Comparison of ENCODE assay signal across 8 cellular contexts in genomic region chr16:30368792-30369090, GRCh38. TPM values are rescaled to one million over a fixed set of nuclear protein-coding genes. Genes with fewer than 3 reads are reported as not detected.
DNase-seq lines count a peak whose midpoint lies in the region; ATAC-seq and TF ChIP-seq lines count a peak whose summit lies in the region.

No MANE protein-coding gene starts in this region.

- peak overlapping the region; percentile 95 for H3K4me3 Mint-ChIP-seq in activated naive CD4-positive, alpha-beta T cell treated with anti-CD3 and anti-CD28 coated beads, Interleukin-2, amount 50 U/mL, for 24 hours
- H3K4me3 Mint-ChIP-seq in brain, result peak overlapping the region; percentile 86 to 94 (median 88)

- H2BK15ac ChIP-seq in mesenchymal stem cell (ENCODE audit: low read depth, poor library complexity, severe bottlenecking), result no peak overlapping the region

- H2BK120ac ChIP-seq in mesenchymal stem cell (ENCODE audit: low read depth, low read length), result no peak overlapping the region

- H3K27ac ChIP-seq in mesenchymal stem cell (ENCODE audit: low read length, poor library complexity, severe bottlenecking) (peak overlapping the region; percentile 79), urinary bladder (ENCODE audit: low read depth) (no peak overlapping the region)

- peak overlapping the region in 1 of 2 experiments; percentile 45 for H3K4ac ChIP-seq in mesenchymal stem cell (ENCODE audit: low read depth in 1 of 2, low read length in 2 of 2)

- H3K18ac ChIP-seq in mesenchymal stem cell (ENCODE audit: low read depth in 1 of 2, low read length in 2 of 2), result peak overlapping the region; percentile 12 to 53

- no peaks in the 10 kb centered on the region for H3K27me3 Mint-ChIP-seq in activated naive CD4-positive, alpha-beta T cell treated with anti-CD3 and anti-CD28 coated beads, Interleukin-2, amount 50 U/mL, for 24 hours
- peaks cover 9% of the 10 kb centered on the region for H3K27me3 Mint-ChIP-seq in brain

- peaks cover 3% of the 10 kb centered on the region for H3K36me3 Mint-ChIP-seq in activated naive CD4-positive, alpha-beta T cell treated with anti-CD3 and anti-CD28 coated beads, Interleukin-2, amount 50 U/mL, for 24 hours
- H3K36me3 Mint-ChIP-seq in brain, result peaks cover 35% of the 10 kb centered on the region

- H2BK5ac ChIP-seq in mesenchymal stem cell (ENCODE audit: low read depth, low read length, poor library complexity, severe bottlenecking), result peak overlapping the region; percentile 21

- no peak for TF ChIP-seq CTCF in brain (conservative IDR thresholded peaks at IDR 0.05)
- no peak for TF ChIP-seq CTCF in omental fat pad (IDR thresholded peaks at IDR 0.05)
- no peak for TF ChIP-seq CTCF in GM13977 (IDR thresholded peaks at IDR 0.05; ENCODE audit: extremely low read depth, insufficient read depth, missing control alignments)

- peak overlapping the region; percentile 89 for H3K9ac ChIP-seq in mesenchymal stem cell (ENCODE audit: low read length)

- H3K79me1 ChIP-seq in mesenchymal stem cell (replicated peaks; ENCODE audit: low read length, poor library complexity, severe bottlenecking), result peaks cover 2% of the 10 kb centered on the region

- no peak overlapping the region for H4K91ac ChIP-seq in mesenchymal stem cell (ENCODE audit: low read length)

- peaks cover 25% of the 10 kb centered on the region for H3K4me1 ChIP-seq in mesenchymal stem cell (ENCODE audit: control insufficient read depth, insufficient read depth, low read depth, low read length)
- no peaks in the 10 kb centered on the region for H3K4me1 ChIP-seq in urinary bladder (ENCODE audit: insufficient read depth)

- peaks cover 49% of the 10 kb centered on the region for H3K4me1 Mint-ChIP-seq in activated naive CD4-positive, alpha-beta T cell treated with anti-CD3 and anti-CD28 coated beads, Interleukin-2, amount 50 U/mL, for 24 hours
- H3K4me1 Mint-ChIP-seq in brain, result peaks cover 73% of the 10 kb centered on the region

- peak overlapping the region in 1 of 2 experiments; percentile 79 for H3K23ac ChIP-seq in mesenchymal stem cell (ENCODE audit: low read length in 2 of 2)

- ATAC-seq in omental fat pad (ENCODE audit: low FRiP score) (no peak), GM21447 (IDR thresholded peaks at IDR 0.05; ENCODE audit: unreplicated experiment) (no peak)

- peak overlapping the region; percentile 81 for H3K27ac Mint-ChIP-seq in activated naive CD4-positive, alpha-beta T cell treated with anti-CD3 and anti-CD28 coated beads, Interleukin-2, amount 50 U/mL, for 24 hours
- H3K27ac Mint-ChIP-seq in brain, result peak overlapping the region; percentile 66 to 96 (median 86)

- in situ Hi-C loops in GM13977 (cut with MboI; ENCODE audit: low pct_unique_long_range_greater_than_20kb, low sequenced_read_pairs, unreplicated experiment), result no loop called here

- peak overlapping the region in 1 of 2 experiments; percentile 78 for H3K14ac ChIP-seq in mesenchymal stem cell (ENCODE audit: low read length in 2 of 2)

- no peaks in the 10 kb centered on the region for H3K9me3 Mint-ChIP-seq in activated naive CD4-positive, alpha-beta T cell treated with anti-CD3 and anti-CD28 coated beads, Interleukin-2, amount 50 U/mL, for 24 hours
- peaks cover 0 to 5% (median 0%) of the 10 kb centered on the region in 5 experiments for H3K9me3 Mint-ChIP-seq in brain

- 47% methylated on average over 4 of the region's 4 CpGs for WGBS in mesenchymal stem cell
- WGBS in urinary bladder, result 6% methylated on average over 4 of the region's 4 CpGs

- peak overlapping the region; percentile 93 for H3K4me2 ChIP-seq in mesenchymal stem cell (ENCODE audit: low read length, poor library complexity, severe bottlenecking)

- H2AFZ ChIP-seq in mesenchymal stem cell (ENCODE audit: low read depth, low read length), result no peak overlapping the region

- H3K36me3 ChIP-seq in mesenchymal stem cell (ENCODE audit: control insufficient read depth in 1 of 2, insufficient read depth in 2 of 2, low read depth in 1 of 2, low read length in 2 of 2) (peaks cover 18 to 27% of the 10 kb centered on the region in 2 experiments), urinary bladder (ENCODE audit: insufficient read depth) (no peaks in the 10 kb centered on the region)

- H3K4me3 ChIP-seq in mesenchymal stem cell (ENCODE audit: insufficient read depth in 1 of 2, low read depth in 1 of 2, low read length in 2 of 2) (peak overlapping the region; percentile 71 to 98), urinary bladder (ENCODE audit: low read depth, low read length) (peak overlapping the region; percentile 94)

- H3K27me3 ChIP-seq in mesenchymal stem cell (ENCODE audit: control insufficient read depth in 1 of 2, insufficient read depth in 1 of 2, low read length in 2 of 2), result no peaks in the 10 kb centered on the region

- no peak overlapping the region for H4K8ac ChIP-seq in mesenchymal stem cell (ENCODE audit: low read length)

- H3K9me3 ChIP-seq in mesenchymal stem cell (ENCODE audit: control insufficient read depth, low read length), result no peaks in the 10 kb centered on the region

- H2AK5ac ChIP-seq in mesenchymal stem cell (ENCODE audit: low read length, severe bottlenecking), result peak overlapping the region; percentile 45

- peak overlapping the region in 1 of 2 experiments; percentile 19 for H2BK12ac ChIP-seq in mesenchymal stem cell (ENCODE audit: low read length in 2 of 2)

- DNase-seq in activated naive CD4-positive, alpha-beta T cell treated with Interleukin-2 at 50 U/mL for 16 hours, result no peak
- DNase-seq in mesenchymal stem cell (no peak), omental fat pad (ENCODE audit: low spot score) (no peak), GM13977 (ENCODE audit: low spot score) (no peak)

RNA-seq across cellular contexts. Expression of gene TBC1D10B, which starts 1.6 kb away (rescaled TPM):
- polyA plus RNA-seq in brain (ENCODE audit: insufficient read depth, low read depth, low replicate concordance) (93.7 TPM), urinary bladder (29.5 TPM)
- polyA plus RNA-seq in mesenchymal stem cell (2013, experiment 1 of 2), result 23.4 TPM
- polyA plus RNA-seq in mesenchymal stem cell (2013, experiment 2 of 2), result 21.8 TPM
- total RNA-seq in urinary bladder (18.9 TPM), omental fat pad (10 to 100 TPM; 19.0 to 28.6 (median 26.7) TPM)

RNA-seq across cellular contexts. Expression of gene MYL11, which starts 5.9 kb away (rescaled TPM):
- not detected for polyA plus RNA-seq in brain (ENCODE audit: insufficient read depth, low read depth, low replicate concordance)
- polyA plus RNA-seq in mesenchymal stem cell (2013, experiment 1 of 2), result 1.7 TPM
- polyA plus RNA-seq in mesenchymal stem cell (2013, experiment 2 of 2), result 3.1 TPM
- total RNA-seq in urinary bladder, result 165 TPM
- polyA plus RNA-seq in urinary bladder, result 1.4 TPM
- total RNA-seq in omental fat pad, result not detected

RNA-seq across cellular contexts. Expression of gene SEPTIN1, which starts 13.6 kb away (rescaled TPM):
- polyA plus RNA-seq in brain (ENCODE audit: insufficient read depth, low read depth, low replicate concordance), result 4.8 TPM
- polyA plus RNA-seq in mesenchymal stem cell (2013, experiment 1 of 2), result 1.3 TPM
- 1.3 TPM for polyA plus RNA-seq in mesenchymal stem cell (2013, experiment 2 of 2)
- total RNA-seq in urinary bladder, result 0.37 TPM
- 3.5 TPM for polyA plus RNA-seq in urinary bladder
- 1 to 10 TPM in 3 of 4 donors, under 1 TPM in 1; 0.93 to 2.6 (median 2.4) TPM for total RNA-seq in omental fat pad

RNA-seq across cellular contexts. Expression of gene CD2BP2, which starts 13.6 kb away (rescaled TPM):
- 90.9 TPM for polyA plus RNA-seq in brain (ENCODE audit: insufficient read depth, low read depth, low replicate concordance)
- 41.7 TPM for polyA plus RNA-seq in mesenchymal stem cell (2013, experiment 1 of 2)
- 43.6 TPM for polyA plus RNA-seq in mesenchymal stem cell (2013, experiment 2 of 2)
- 20.0 TPM for total RNA-seq in urinary bladder
- polyA plus RNA-seq in urinary bladder, result 50.2 TPM
- 10 to 100 TPM; 27.3 to 39.9 (median 35.4) TPM for total RNA-seq in omental fat pad

RNA-seq across cellular contexts. Expression of gene ZNF48, which starts 26.5 kb away (rescaled TPM):
- polyA plus RNA-seq in brain (ENCODE audit: insufficient read depth, low read depth, low replicate concordance) (34.3 TPM), urinary bladder (10.2 TPM)
- 6.3 TPM for polyA plus RNA-seq in mesenchymal stem cell (2013, experiment 1 of 2)
- 5.5 TPM for polyA plus RNA-seq in mesenchymal stem cell (2013, experiment 2 of 2)
- total RNA-seq in urinary bladder (6.7 TPM), omental fat pad (1 to 10 TPM; 3.4 to 5.4 (median 4.9) TPM)

Comparison
In these comparisons a context has a peak if more than half of its experiments do, and no peak if none do; other contexts are left out.
1. RNA of gene MYL11, which starts 5.9 kb away (total RNA-seq): 165 TPM in urinary bladder (single experiment); not detected in omental fat pad; every median in the first group is over 100 times any median in the second.